1 cellular context compared by ENCODE assay signal in genomic region chr5:73642296-73642695, GRCh38.
TF ChIP-seq lines count a peak whose summit lies in the region.

No MANE protein-coding gene starts in this region.

TF ChIP-seq in SK-N-SH treated with all-trans-retinoic acid at 6 μM for 48 hours, 23 proteins besides CTCF, POLR2A, EP300 and RAD21 (continued from another document):
- TF ChIP-seq CSDC2 (CRISPR knock-in tag; IDR thresholded peaks at IDR 0.05) = no peak
- no peak for TF ChIP-seq ZFP30 (CRISPR knock-in tag; IDR thresholded peaks at IDR 0.05)
- TF ChIP-seq TCF4 (CRISPR knock-in tag; IDR thresholded peaks at IDR 0.05; ENCODE audit: borderline replicate concordance) = no peak
- TF ChIP-seq TOX (CRISPR knock-in tag; IDR thresholded peaks at IDR 0.05; ENCODE audit: borderline replicate concordance) = no peak
- TF ChIP-seq ESRRG (CRISPR knock-in tag; IDR thresholded peaks at IDR 0.05) = no peak
